14 cellular contexts compared by ENCODE assay signal in genomic region chr2:71102981-71103681, GRCh38. TPM values are rescaled to one million over a fixed set of nuclear protein-coding genes. Genes with fewer than 3 reads are reported as not detected.
DNase-seq lines count a peak whose midpoint lies in the region; ATAC-seq and TF ChIP-seq lines count a peak whose summit lies in the region.
"Had no signal": no experiment of that assay in that cellular context is flagged by ENCODE, and none has a peak within 500 bp of the region (broad histone marks: within the 10 kb centered on the region; RNA-seq: fewer than 3 reads in every experiment).

No MANE protein-coding gene starts in this region.

- peaks cover 15% of the 10 kb centered on the region for H3K9me3 Mint-ChIP-seq in MCF 10A (ENCODE audit: unreplicated experiment)
- H3K9me3 Mint-ChIP-seq: CD8-positive, alpha-beta memory T cell had no signal

- H4K20me1 ChIP-seq in mammary epithelial cell (ENCODE audit: insufficient read depth, low read length): no peaks in the 10 kb centered on the region
- H4K20me1 ChIP-seq: BLaER1 had no signal

- no TSS peak for BruUV-seq in MCF 10A (replicated peaks; lab: Mats Ljungman, UMichigan)
- no TSS peak for BruUV-seq in mammary epithelial cell (replicated peaks; lab: Mats Ljungman, UMichigan)

- TF ChIP-seq CTCF in MCF 10A (IDR thresholded peaks at IDR 0.05; ENCODE audit: unreplicated experiment) (no peak), breast epithelium (IDR thresholded peaks at IDR 0.05) (no peak), mammary epithelial cell (conservative IDR thresholded peaks at IDR 0.05 in 1 of 2, IDR thresholded peaks at IDR 0.05 in 1 of 2; ENCODE audit: extremely low read depth in 1 of 2, insufficient read depth in 1 of 2, low read depth in 1 of 2, low read length in 2 of 2) (no peak), foreskin keratinocyte (conservative IDR thresholded peaks at IDR 0.05) (no peak), suprapubic skin (IDR thresholded peaks at IDR 0.05) (no peak), lower lobe of right lung (IDR thresholded peaks at IDR 0.05) (no peak)

- 52% methylated on average over 5 of the region's 6 CpGs for WGBS in mammary epithelial cell (ENCODE audit: low coverage, missing lambda C conversion rate)
- 35% methylated on average over 6 of the region's 6 CpGs for WGBS in suprapubic skin

- H3K9ac ChIP-seq in mammary epithelial cell (ENCODE audit: insufficient read depth, low read length): no peak overlapping the region
- H3K9ac ChIP-seq: BLaER1 had no signal

- TF ChIP-seq POLR2A in breast epithelium (IDR thresholded peaks at IDR 0.05) (no peak), suprapubic skin (IDR thresholded peaks at IDR 0.05) (no peak)

- CTCF ChIA-PET in MCF 10A (lab: Yijun Ruan, JAX): interaction anchor here (0.6 to 1.0 kb wide), 2 partner anchors 83 to 229 kb away, joined by 3 read pairs; partner anchors contain the start of gene ZNF638
- CTCF ChIA-PET in mammary epithelial cell (lab: Charles Lee; ENCODE audit: low non-redundant PET): no interaction called here

- H2AFZ ChIP-seq in mammary epithelial cell (ENCODE audit: low read depth, low read length): peak overlapping the region; percentile 16

- no peak overlapping the region for H3K4me2 ChIP-seq in mammary epithelial cell (ENCODE audit: insufficient read depth, low read depth, low read length)
- H3K4me2 ChIP-seq: BLaER1 had no signal

- intact Hi-C loops in MCF 10A (cut with micrococcal nuclease): no loop called here
- intact Hi-C loops in breast epithelium (cut with DNase I; ENCODE audit: low total_unique reads): no loop called here
- intact Hi-C loops in mammary epithelial cell (cut with micrococcal nuclease): no loop called here
- intact Hi-C loops in lower lobe of right lung (cut with DNase I): no loop called here

- no peaks in the 10 kb centered on the region for H3K36me3 ChIP-seq in breast epithelium
- H3K36me3 ChIP-seq in mammary epithelial cell (ENCODE audit: insufficient read depth, low read length): no peaks in the 10 kb centered on the region
- peaks cover 4% of the 10 kb centered on the region for H3K36me3 ChIP-seq in suprapubic skin
- H3K36me3 ChIP-seq in lower lobe of right lung: peaks cover 2% of the 10 kb centered on the region
- H3K36me3 ChIP-seq: BLaER1 had no signal

- no peak for TF ChIP-seq EP300 in suprapubic skin (IDR thresholded peaks at IDR 0.05)

- H3K27me3 ChIP-seq in breast epithelium (no peaks in the 10 kb centered on the region), mammary epithelial cell (ENCODE audit: insufficient read depth, low read length) (no peaks in the 10 kb centered on the region), foreskin keratinocyte (no peaks in the 10 kb centered on the region), suprapubic skin (no peaks in the 10 kb centered on the region), lower lobe of right lung (ENCODE audit: low read depth) (no peaks in the 10 kb centered on the region)
- H3K27me3 ChIP-seq: BLaER1 had no signal

- peaks cover 11% of the 10 kb centered on the region for H3K4me1 Mint-ChIP-seq in MCF 10A (ENCODE audit: insufficient read depth, unreplicated experiment)
- H3K4me1 Mint-ChIP-seq: CD8-positive, alpha-beta memory T cell had no signal

- H3K27ac ChIP-seq in breast epithelium (no peak overlapping the region), mammary epithelial cell (ENCODE audit: insufficient read depth, low read depth, low read length) (no peak overlapping the region), foreskin keratinocyte (no peak overlapping the region), suprapubic skin (peak overlapping the region; percentile 32), lower lobe of right lung (no peak overlapping the region)
- H3K27ac ChIP-seq: BLaER1 had no signal

- dilution Hi-C loops in mammary epithelial cell (cut with HindIII; ENCODE audit: low sequenced_read_pairs): no loop called here

- H3K36me3 Mint-ChIP-seq in MCF 10A (ENCODE audit: insufficient read depth, unreplicated experiment): no peaks in the 10 kb centered on the region

- no peaks in the 10 kb centered on the region for H3K9me3 ChIP-seq in breast epithelium
- peaks cover 8% of the 10 kb centered on the region for H3K9me3 ChIP-seq in mammary epithelial cell (replicated peaks; ENCODE audit: insufficient read depth, low read length)
- no peaks in the 10 kb centered on the region for H3K9me3 ChIP-seq in suprapubic skin
- H3K9me3 ChIP-seq in lower lobe of right lung: no peaks in the 10 kb centered on the region

- H3K4me3 Mint-ChIP-seq in MCF 10A (ENCODE audit: unreplicated experiment): no peak overlapping the region
- H3K4me3 Mint-ChIP-seq: CD8-positive, alpha-beta memory T cell had no signal

- no peaks in the 10 kb centered on the region for H3K27me3 Mint-ChIP-seq in MCF 10A (ENCODE audit: insufficient read depth, unreplicated experiment)

- peak; percentile 21 for DNase-seq in MCF 10A (ENCODE audit: unreplicated experiment)
- DNase-seq in breast epithelium (ENCODE audit: low spot score in 2 of 2): no peak
- DNase-seq in mammary epithelial cell: peak; percentile 10
- DNase-seq in foreskin keratinocyte: peak; percentile 42 to 65
- no peak for DNase-seq in suprapubic skin (ENCODE audit: low spot score in 2 of 2)
- DNase-seq in NCI-H1092 treated with DMSO at 0.1 percent for 48 hours (lab: John Stamatoyannopoulos, UW): no peak
- DNase-seq in lower lobe of right lung: no peak
- DNase-seq: 8988T; CD8-positive, alpha-beta memory T cell; NCI-H1048; NCI-H1694 treated with DMSO at 0.1 percent for 48 hours; NCI-H446 had no signal

- no peak overlapping the region for H3K27ac Mint-ChIP-seq in MCF 10A (ENCODE audit: low read depth, unreplicated experiment)

- no peaks in the 10 kb centered on the region for H3K4me1 ChIP-seq in breast epithelium
- peaks cover 13% of the 10 kb centered on the region for H3K4me1 ChIP-seq in mammary epithelial cell (ENCODE audit: insufficient read depth, low read length)
- H3K4me1 ChIP-seq in foreskin keratinocyte: peaks cover 10% of the 10 kb centered on the region
- peaks cover 27% of the 10 kb centered on the region for H3K4me1 ChIP-seq in suprapubic skin
- no peaks in the 10 kb centered on the region for H3K4me1 ChIP-seq in lower lobe of right lung

- in situ Hi-C loops in mammary epithelial cell (cut with MboI; ENCODE audit: low sequenced_read_pairs in 2 of 2): no loop called here

- H3K79me2 ChIP-seq in mammary epithelial cell (ENCODE audit: insufficient read depth, low read length): no peaks in the 10 kb centered on the region

- H3K4me3 ChIP-seq in breast epithelium: no peak overlapping the region
- H3K4me3 ChIP-seq in mammary epithelial cell (replicated peaks in 1 of 3; ENCODE audit: insufficient read depth in 1 of 3, low read depth in 2 of 3, low read length in 3 of 3): no peak overlapping the region
- H3K4me3 ChIP-seq in suprapubic skin: no peak overlapping the region
- no peak overlapping the region for H3K4me3 ChIP-seq in lower lobe of right lung
- H3K4me3 ChIP-seq: BLaER1 had no signal

- POLR2A ChIA-PET in MCF 10A (lab: Yijun Ruan, JAX): interaction anchor here (1.5 to 3.9 kb wide), 2 partner anchors 27 to 35 kb away, joined by 8 to 44 read pairs; partner anchors contain the start of genes MCEE, MPHOSPH10 and NAGK

- ATAC-seq in foreskin keratinocyte: peak; percentile 20
- ATAC-seq in lower lobe of right lung: no peak
- no peak for ATAC-seq in GM19452 (IDR thresholded peaks at IDR 0.05; ENCODE audit: unreplicated experiment)

RNA-seq across cellular contexts. Expression of gene MCEE, which starts 26.9 kb away (rescaled TPM):
- total RNA-seq in MCF 10A (2022): 14.7 and 14.9 TPM in 2 replicates
- 10 to 100 TPM; 16.0 to 33.8 (median 27.5) TPM for total RNA-seq in breast epithelium
- 1 to 10 TPM; 7.0 to 9.3 TPM for total RNA-seq in mammary epithelial cell
- polyA plus RNA-seq in mammary epithelial cell: 4.6 TPM
- 28.9 TPM for polyA minus RNA-seq in mammary epithelial cell
- 7.3 and 8.5 TPM in 2 replicates for total RNA-seq in foreskin keratinocyte
- 6.9 and 7.7 TPM in 2 replicates for polyA plus RNA-seq in foreskin keratinocyte
- total RNA-seq in suprapubic skin: 10 to 100 TPM; 20.9 to 45.8 (median 25.5) TPM
- 22.2 TPM for total RNA-seq in lower lobe of right lung

RNA-seq across cellular contexts. Expression of gene MPHOSPH10, which starts 27.3 kb away (rescaled TPM):
- total RNA-seq in MCF 10A (2022) (31.4 and 32.8 TPM in 2 replicates), breast epithelium (10 to 100 TPM; 24.8 to 32.1 (median 27.5) TPM), mammary epithelial cell (10 to 100 TPM; 10.5 to 28.1 TPM), foreskin keratinocyte (23.1 and 25.3 TPM in 2 replicates), suprapubic skin (10 to 100 TPM; 16.7 to 34.0 (median 24.7) TPM), lower lobe of right lung (26.0 TPM)
- polyA plus RNA-seq in mammary epithelial cell (9.2 TPM), foreskin keratinocyte (14.4 and 18.2 TPM in 2 replicates)
- 30.1 TPM for polyA minus RNA-seq in mammary epithelial cell

RNA-seq across cellular contexts. Expression of gene NAGK, which starts 34.7 kb away (rescaled TPM):
- 30.9 and 45.7 TPM in 2 replicates for total RNA-seq in MCF 10A (2022)
- 100 to 1,000 TPM in 1 of 3 donors, 10 to 100 TPM in 2; 71.5 to 115 (median 75.1) TPM for total RNA-seq in breast epithelium
- 10 to 100 TPM; 29.5 to 80.8 TPM for total RNA-seq in mammary epithelial cell
- polyA plus RNA-seq in mammary epithelial cell: 60.0 TPM
- 46.5 TPM for polyA minus RNA-seq in mammary epithelial cell
- 52.2 and 81.9 TPM in 2 replicates for total RNA-seq in foreskin keratinocyte
- 85.0 and 124 TPM in 2 replicates for polyA plus RNA-seq in foreskin keratinocyte
- total RNA-seq in suprapubic skin: 100 to 1,000 TPM; 122 to 233 (median 153) TPM
- total RNA-seq in lower lobe of right lung: 150 TPM

Comparison
In these comparisons a context has a peak if more than half of its experiments do, and no peak if none do; other contexts are left out.
1. DNase-seq: peak in MCF 10A (single experiment), mammary epithelial cell (single experiment) and foreskin keratinocyte (2 of 2); none in breast epithelium (0 of 2), suprapubic skin (0 of 2), NCI-H1092 treated with DMSO at 0.1 percent for 48 hours (single experiment) and lower lobe of right lung (single experiment).